Comparison of ENCODE assay signal across 25 cellular contexts in the genomic region with DNA sequence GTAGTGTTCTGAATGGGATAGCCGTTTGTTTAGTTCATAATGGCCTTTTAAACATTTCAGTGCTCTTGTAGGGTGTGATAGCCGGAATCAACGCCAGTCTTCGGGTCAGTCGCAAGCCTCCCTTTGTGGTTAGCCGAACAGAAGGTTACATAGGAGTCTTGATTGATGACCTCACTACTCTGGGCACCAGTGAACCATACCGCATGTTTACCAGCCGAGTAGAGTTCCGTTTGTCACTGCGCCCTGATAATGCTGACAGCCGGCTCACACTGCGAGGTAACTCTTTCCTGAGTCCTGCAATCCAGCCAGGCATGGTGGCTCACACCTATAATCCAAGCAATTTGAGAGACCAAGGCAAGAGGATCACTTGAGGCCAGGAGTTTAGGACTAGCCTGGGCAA.
"Had no signal": no experiment of that assay in that cellular context is flagged by ENCODE, and none has a peak within 500 bp of the region (broad histone marks: within the 10 kb centered on the region; RNA-seq: fewer than 3 reads in every experiment).

No MANE protein-coding gene starts in this region.

- H3K4me1 ChIP-seq: colonic mucosa, gastroesophageal sphincter, uterus had no signal

- DNase-seq: activated B cell treated with CpG ODN at 0.5 μM for 24 hours; activated CD4-positive, alpha-beta memory T cell treated with anti-CD3 and anti-CD28 coated beads for 36 hours; activated CD4-positive, alpha-beta T cell treated with anti-CD3 and anti-CD28 coated beads for 36 hours; activated CD8-positive, alpha-beta memory T cell treated with anti-CD3 and anti-CD28 coated beads, Interleukin-2, amount 10 ng/mL, durations not matched to agents 7 days and 5 days; activated naive CD8-positive, alpha-beta T cell treated with anti-CD3 and anti-CD28 coated beads for 36 hours; brain microvascular endothelial cell; colonic mucosa; dorsolateral prefrontal cortex; effector memory CD8-positive, alpha-beta T cell; head of caudate nucleus; left ventricle myocardium superior; mammary epithelial cell; posterior cingulate gyrus; small intestine; T1000; trophoblast cell; uterus had no signal

- H3K27me3 ChIP-seq: brain microvascular endothelial cell, colonic mucosa, dorsolateral prefrontal cortex, gastroesophageal sphincter, uterus had no signal

- H3K27me3 Mint-ChIP-seq: activated B cell treated with CpG ODN at 0.5 μM for 24 hours; activated CD4-positive, alpha-beta memory T cell treated with anti-CD3 and anti-CD28 coated beads for 36 hours; activated CD4-positive, alpha-beta T cell treated with anti-CD3 and anti-CD28 coated beads for 36 hours; activated CD8-positive, alpha-beta memory T cell treated with anti-CD3 and anti-CD28 coated beads, Interleukin-2, amount 10 ng/mL, durations not matched to agents 7 days and 5 days; activated naive CD8-positive, alpha-beta T cell treated with anti-CD3 and anti-CD28 coated beads for 36 hours; activated T-helper 17 cell treated with anti-CD3 and anti-CD28 coated beads, Interleukin-2, amount 50 U/mL, for 72 hours; effector memory CD8-positive, alpha-beta T cell; natural killer cell treated with Interleukin-12 subunit alpha and Interleukin-12 subunit beta and Interleukin-15 and Interleukin-18, amount 100 ng/mL, for 72 hours; stimulated activated memory B cell treated with anti-CD40 and anti-IgM and Interleukin-4, amounts not matched to agents 10 μg/mL and 1 μg/mL and 100 μg/mL, for 72 hours had no signal

- H3K4me3 ChIP-seq: colonic mucosa, dorsolateral prefrontal cortex, gastroesophageal sphincter, uterus had no signal

- H3K36me3 ChIP-seq: uterus had no signal

- ATAC-seq: activated CD4-positive, alpha-beta T cell treated with anti-CD3 and anti-CD28 coated beads for 36 hours; activated CD8-positive, alpha-beta memory T cell treated with anti-CD3 and anti-CD28 coated beads, Interleukin-2, amount 10 ng/mL, durations not matched to agents 7 days and 5 days; activated T-helper 17 cell treated with anti-CD3 and anti-CD28 coated beads, Interleukin-2, amount 50 U/mL, for 72 hours; effector memory CD8-positive, alpha-beta T cell; esophagus mucosa; gastroesophageal sphincter; left ventricle myocardium superior; natural killer cell treated with Interleukin-12 subunit alpha and Interleukin-12 subunit beta and Interleukin-15 and Interleukin-18, amount 100 ng/mL, for 72 hours; sciatic nerve; stimulated activated memory B cell treated with anti-CD40 and anti-IgM and Interleukin-4, amounts not matched to agents 10 μg/mL and 1 μg/mL and 100 μg/mL, for 72 hours had no signal

- H3K4me1 Mint-ChIP-seq: activated B cell treated with CpG ODN at 0.5 μM for 24 hours; activated CD4-positive, alpha-beta T cell treated with anti-CD3 and anti-CD28 coated beads for 36 hours; activated T-helper 17 cell treated with anti-CD3 and anti-CD28 coated beads, Interleukin-2, amount 50 U/mL, for 72 hours; mesothelial cell of epicardium; stimulated activated memory B cell treated with anti-CD40 and anti-IgM and Interleukin-4, amounts not matched to agents 10 μg/mL and 1 μg/mL and 100 μg/mL, for 72 hours had no signal

- H3K27ac ChIP-seq: brain microvascular endothelial cell, colonic mucosa, dorsolateral prefrontal cortex, gastroesophageal sphincter, uterus had no signal

- H3K4me3 Mint-ChIP-seq: activated B cell treated with CpG ODN at 0.5 μM for 24 hours; activated CD4-positive, alpha-beta memory T cell treated with anti-CD3 and anti-CD28 coated beads for 36 hours; activated CD4-positive, alpha-beta T cell treated with anti-CD3 and anti-CD28 coated beads for 36 hours; activated CD8-positive, alpha-beta memory T cell treated with anti-CD3 and anti-CD28 coated beads, Interleukin-2, amount 10 ng/mL, durations not matched to agents 7 days and 5 days; activated naive CD8-positive, alpha-beta T cell treated with anti-CD3 and anti-CD28 coated beads for 36 hours; activated T-helper 17 cell treated with anti-CD3 and anti-CD28 coated beads, Interleukin-2, amount 50 U/mL, for 72 hours; effector memory CD8-positive, alpha-beta T cell; mesothelial cell of epicardium; natural killer cell treated with Interleukin-12 subunit alpha and Interleukin-12 subunit beta and Interleukin-15 and Interleukin-18, amount 100 ng/mL, for 72 hours; stimulated activated memory B cell treated with anti-CD40 and anti-IgM and Interleukin-4, amounts not matched to agents 10 μg/mL and 1 μg/mL and 100 μg/mL, for 72 hours; T-helper 1 cell treated with Interleukin-12 subunit alpha and Interleukin-12 subunit beta and Interleukin-4 antibody, amounts not matched to agents 30 μg/mL and 1 μg/mL, for 36 hours had no signal

- H3K27ac Mint-ChIP-seq: activated B cell treated with CpG ODN at 0.5 μM for 24 hours; activated CD4-positive, alpha-beta memory T cell treated with anti-CD3 and anti-CD28 coated beads for 36 hours; activated CD4-positive, alpha-beta T cell treated with anti-CD3 and anti-CD28 coated beads for 36 hours; activated CD8-positive, alpha-beta memory T cell treated with anti-CD3 and anti-CD28 coated beads, Interleukin-2, amount 10 ng/mL, durations not matched to agents 7 days and 5 days; activated naive CD8-positive, alpha-beta T cell treated with anti-CD3 and anti-CD28 coated beads for 36 hours; activated T-helper 17 cell treated with anti-CD3 and anti-CD28 coated beads, Interleukin-2, amount 50 U/mL, for 72 hours; effector memory CD8-positive, alpha-beta T cell; mesothelial cell of epicardium; natural killer cell treated with Interleukin-12 subunit alpha and Interleukin-12 subunit beta and Interleukin-15 and Interleukin-18, amount 100 ng/mL, for 72 hours; stimulated activated memory B cell treated with anti-CD40 and anti-IgM and Interleukin-4, amounts not matched to agents 10 μg/mL and 1 μg/mL and 100 μg/mL, for 72 hours; T-helper 1 cell treated with Interleukin-12 subunit alpha and Interleukin-12 subunit beta and Interleukin-4 antibody, amounts not matched to agents 30 μg/mL and 1 μg/mL, for 36 hours had no signal

- H3K9me3 Mint-ChIP-seq: activated B cell treated with CpG ODN at 0.5 μM for 24 hours; activated CD4-positive, alpha-beta memory T cell treated with anti-CD3 and anti-CD28 coated beads for 36 hours; activated naive CD8-positive, alpha-beta T cell treated with anti-CD3 and anti-CD28 coated beads for 36 hours; activated T-helper 17 cell treated with anti-CD3 and anti-CD28 coated beads, Interleukin-2, amount 50 U/mL, for 72 hours; effector memory CD8-positive, alpha-beta T cell; mesothelial cell of epicardium; natural killer cell treated with Interleukin-12 subunit alpha and Interleukin-12 subunit beta and Interleukin-15 and Interleukin-18, amount 100 ng/mL, for 72 hours; stimulated activated memory B cell treated with anti-CD40 and anti-IgM and Interleukin-4, amounts not matched to agents 10 μg/mL and 1 μg/mL and 100 μg/mL, for 72 hours; T-helper 1 cell treated with Interleukin-12 subunit alpha and Interleukin-12 subunit beta and Interleukin-4 antibody, amounts not matched to agents 30 μg/mL and 1 μg/mL, for 36 hours had no signal

- H3K9me3 ChIP-seq: colonic mucosa, gastroesophageal sphincter, uterus had no signal
